ENCODE assay signal across 12 cellular contexts in genomic region chr18:9617006-9617542, GRCh38. TPM values are rescaled to one million over a fixed set of nuclear protein-coding genes. Genes with fewer than 3 reads are reported as not detected.
A peak's percentile ranks its signal among the peaks of the same experiment; 100 is the strongest.
DNase-seq lines count a peak whose midpoint lies in the region; ATAC-seq and TF ChIP-seq lines count a peak whose summit lies in the region.
"Had no signal": no experiment of that assay in that cellular context is flagged by ENCODE, and none has a peak within 500 bp of the region (broad histone marks: within the 10 kb centered on the region; RNA-seq: fewer than 3 reads in every experiment).

No MANE protein-coding gene starts in this region.

- no peaks in the 10 kb centered on the region for H3K9me3 ChIP-seq in mammary epithelial cell (replicated peaks; ENCODE audit: insufficient read depth, low read length)
- no peaks in the 10 kb centered on the region for H3K9me3 ChIP-seq in upper lobe of left lung
- no peaks in the 10 kb centered on the region for H3K9me3 ChIP-seq in left lung
- H3K9me3 ChIP-seq: thoracic aorta had no signal

- no peak for TF ChIP-seq EP300 in upper lobe of left lung (IDR thresholded peaks at IDR 0.05)

- no peaks in the 10 kb centered on the region for H3K9me3 Mint-ChIP-seq in nephron
- H3K9me3 Mint-ChIP-seq: activated B cell treated with CpG ODN at 0.5 μM for 24 hours had no signal

- ATAC-seq in HG03025 (IDR thresholded peaks at IDR 0.05; ENCODE audit: low FRiP score, unreplicated experiment) (no peak), upper lobe of left lung (ENCODE audit: low FRiP score in 2 of 2) (no peak), left lung (no peak)

- peak overlapping the region; percentile 52 for H3K4me2 ChIP-seq in mammary epithelial cell (ENCODE audit: insufficient read depth, low read depth, low read length)

- WGBS in mammary epithelial cell (ENCODE audit: low coverage, missing lambda C conversion rate) = 41% methylated on average over 2 of the region's 5 CpGs
- WGBS in upper lobe of left lung, 2 donors = 73 to 75% methylated on average over 5 of the region's 5 CpGs

- peak overlapping the region; percentile 51 for H3K27ac ChIP-seq in mammary epithelial cell (ENCODE audit: insufficient read depth, low read depth, low read length)
- H3K27ac ChIP-seq in upper lobe of left lung = peak overlapping the region in 1 of 4 donors; percentile 96
- no peak overlapping the region for H3K27ac ChIP-seq in left lung
- H3K27ac ChIP-seq: C4-2B had no signal

- DNase-seq in ELR (ENCODE audit: low read depth) (peak; percentile 52), OCI-M1 (lab: John Stamatoyannopoulos, UW) (peak; percentile 53), mammary epithelial cell (no peak), upper lobe of left lung (no peak), left lung (no peak)
- no peak for DNase-seq in stimulated activated naive CD4-positive, alpha-beta T cell treated with Interleukin-2 at 50 U/mL for 16 hours (lab: John Stamatoyannopoulos, UW)
- DNase-seq: activated B cell treated with CpG ODN at 0.5 μM for 24 hours; activated naive CD4-positive, alpha-beta T cell had no signal

- H3K27me3 Mint-ChIP-seq in nephron (ENCODE audit: low read depth) = no peaks in the 10 kb centered on the region

- no peak overlapping the region for H3K9ac ChIP-seq in mammary epithelial cell (ENCODE audit: insufficient read depth, low read length)

- no peaks in the 10 kb centered on the region for H3K27me3 ChIP-seq in mammary epithelial cell (ENCODE audit: insufficient read depth, low read length)
- H3K27me3 ChIP-seq in upper lobe of left lung = no peaks in the 10 kb centered on the region
- H3K27me3 ChIP-seq in left lung = no peaks in the 10 kb centered on the region

- peak overlapping the region; percentile 69 to 95 (median 72) for H3K27ac Mint-ChIP-seq in nephron
- H3K27ac Mint-ChIP-seq: activated B cell treated with CpG ODN at 0.5 μM for 24 hours had no signal

- H3K4me1 ChIP-seq in mammary epithelial cell (ENCODE audit: insufficient read depth, low read length) = peaks cover 32% of the 10 kb centered on the region
- peaks cover 23 to 32% (median 27%) of the 10 kb centered on the region in 4 donors for H3K4me1 ChIP-seq in upper lobe of left lung
- peaks cover 2 to 41% of the 10 kb centered on the region in 2 donors for H3K4me1 ChIP-seq in left lung

- intact Hi-C loops in mammary epithelial cell (cut with micrococcal nuclease) = no loop called here
- intact Hi-C loops in left lung (cut with DNase I) = no loop called here

- no peak overlapping the region for H2AFZ ChIP-seq in mammary epithelial cell (ENCODE audit: low read depth, low read length)

- in situ Hi-C loops in mammary epithelial cell (cut with MboI; ENCODE audit: low sequenced_read_pairs in 2 of 2) = loop anchor here in 1 of 2 donors (5.0 kb wide), 1 partner anchor 40 kb away; no protein-coding TSS in a partner anchor

- no peaks in the 10 kb centered on the region for H3K36me3 ChIP-seq in mammary epithelial cell (ENCODE audit: insufficient read depth, low read length)
- H3K36me3 ChIP-seq in upper lobe of left lung = no peaks in the 10 kb centered on the region
- no peaks in the 10 kb centered on the region for H3K36me3 ChIP-seq in left lung
- H3K36me3 ChIP-seq: thoracic aorta had no signal

- H3K79me2 ChIP-seq in mammary epithelial cell (ENCODE audit: insufficient read depth, low read length) = peaks cover 33% of the 10 kb centered on the region

- dilution Hi-C loops in mammary epithelial cell (cut with HindIII; ENCODE audit: low sequenced_read_pairs) = loop anchor here (5.0 kb wide), 1 partner anchor 45 kb away; no protein-coding TSS in a partner anchor

- peak overlapping the region in 2 of 3 experiments; percentile 81 to 91 for H3K4me3 Mint-ChIP-seq in nephron
- H3K4me3 Mint-ChIP-seq: activated B cell treated with CpG ODN at 0.5 μM for 24 hours had no signal

- peaks cover 22% of the 10 kb centered on the region for H3K4me1 Mint-ChIP-seq in nephron

- CTCF ChIA-PET in mammary epithelial cell (lab: Charles Lee; ENCODE audit: low non-redundant PET) = no interaction called here

- no TSS peak for BruUV-seq in mammary epithelial cell (replicated peaks; lab: Mats Ljungman, UMichigan)

- H4K20me1 ChIP-seq in mammary epithelial cell (ENCODE audit: insufficient read depth, low read length) = no peaks in the 10 kb centered on the region

- no peak for TF ChIP-seq POLR2A in upper lobe of left lung (IDR thresholded peaks at IDR 0.05)

- H3K4me3 ChIP-seq in mammary epithelial cell (replicated peaks in 1 of 3; ENCODE audit: insufficient read depth in 1 of 3, low read depth in 2 of 3, low read length in 3 of 3) = no peak overlapping the region
- no peak overlapping the region for H3K4me3 ChIP-seq in upper lobe of left lung
- no peak overlapping the region for H3K4me3 ChIP-seq in left lung
- H3K4me3 ChIP-seq: thoracic aorta had no signal

- H3K36me3 Mint-ChIP-seq in nephron (ENCODE audit: low read depth) = peaks cover 1% of the 10 kb centered on the region

- TF ChIP-seq CTCF in mammary epithelial cell (conservative IDR thresholded peaks at IDR 0.05 in 1 of 2, IDR thresholded peaks at IDR 0.05 in 1 of 2; ENCODE audit: extremely low read depth in 1 of 2, insufficient read depth in 1 of 2, low read depth in 1 of 2, low read length in 2 of 2) (no peak), nephron (IDR thresholded peaks at IDR 0.05; ENCODE audit: unreplicated experiment in 3 of 3) (no peak), upper lobe of left lung (IDR thresholded peaks at IDR 0.05) (no peak), left lung (IDR thresholded peaks at IDR 0.05) (no peak)

RNA-seq across cellular contexts. Expression of gene PPP4R1, which starts 2.7 kb away (rescaled TPM):
- total RNA-seq in mammary epithelial cell (100 to 1,000 TPM in 1 of 2 donors, 10 to 100 TPM in 1; 89.7 to 163 TPM), upper lobe of left lung (100 to 1,000 TPM; 125 to 239 (median 189) TPM), left lung (100 to 1,000 TPM; 156 to 163 TPM)
- 133 TPM for polyA plus RNA-seq in mammary epithelial cell
- polyA minus RNA-seq in mammary epithelial cell = 117 TPM

Comparison
In these comparisons a context has a peak if more than half of its experiments do, and no peak if none do; other contexts are left out.
1. DNase-seq: peak in ELR (single experiment) and OCI-M1 (single experiment); none in mammary epithelial cell (single experiment), stimulated activated naive CD4-positive, alpha-beta T cell treated with Interleukin-2 at 50 U/mL for 16 hours (single experiment), upper lobe of left lung (0 of 2) and left lung (0 of 2).